In genomic region chr7:157817433-157817832, GRCh38 we compare ENCODE assay signal across 19 cellular contexts.
"Had no signal": no experiment of that assay in that cellular context is flagged by ENCODE, and none has a peak within 500 bp of the region (broad histone marks: within the 10 kb centered on the region; RNA-seq: fewer than 3 reads in every experiment).

No MANE protein-coding gene starts in this region.

- H3K4me3 ChIP-seq: esophagus muscularis mucosa, gastrocnemius medialis, heart right ventricle, ovary, right lobe of liver, tibial artery had no signal

- ATAC-seq: gastrocnemius medialis; heart right ventricle; left colon; left ventricle myocardium superior; right lobe of liver; stimulated activated memory B cell treated with anti-CD40 and anti-IgM and Interleukin-4, amounts not matched to agents 10 μg/mL and 1 μg/mL and 100 μg/mL, for 72 hours had no signal

- H3K9me3 ChIP-seq: esophagus muscularis mucosa, gastrocnemius medialis, heart right ventricle, ovary, right lobe of liver had no signal

- H3K4me1 ChIP-seq: esophagus muscularis mucosa, gastrocnemius medialis, heart right ventricle, right lobe of liver, tibial artery had no signal

- FAIRE-seq: endometrium had no signal

- H3K27me3 ChIP-seq: ovary, right lobe of liver had no signal

- H3K27ac ChIP-seq: epithelial cell of prostate, esophagus muscularis mucosa, gastrocnemius medialis, heart right ventricle, ovary, right lobe of liver, tibial artery had no signal

- H3K36me3 ChIP-seq: esophagus muscularis mucosa, gastrocnemius medialis, heart right ventricle, ovary, right lobe of liver, tibial artery had no signal

- DNase-seq: effector memory CD4-positive, alpha-beta T cell; gastrocnemius medialis; heart right ventricle; immature natural killer cell; left colon; left ventricle myocardium superior; mesendoderm; naive B cell; nephron progenitor cell; ovary; stimulated activated CD4-positive, alpha-beta T cell treated with anti-CD3 and anti-CD28 coated beads, Interleukin-15, amount 100 ng/mL, for 24 hours; stimulated activated CD4-positive, alpha-beta T cell treated with anti-CD3 and anti-CD28 coated beads, Interleukin-1b, Interleukin-23, amount 100 ng/mL, for 48 hours; stimulated activated CD4-positive, alpha-beta T cell treated with anti-CD3 and anti-CD28 coated beads, Interleukin-4, amount 100 ng/mL, for 24 hours; tibial artery had no signal
